In genomic region chr3:71658131-71658530, GRCh38 we compare ENCODE assay signal across 7 cellular contexts.
DNase-seq lines count a peak whose midpoint lies in the region; ATAC-seq and TF ChIP-seq lines count a peak whose summit lies in the region.

No MANE protein-coding gene starts in this region.

- H3K36me3 ChIP-seq in right atrium auricular region: no peaks in the 10 kb centered on the region

- H3K4me1 ChIP-seq in right atrium auricular region: peaks cover 0 to 11% of the 10 kb centered on the region in 2 donors

- no peak for TF ChIP-seq CTCF in right atrium auricular region (IDR thresholded peaks at IDR 0.05)

- DNase-seq in NCI-H1105 treated with DMSO at 0.1 percent for 48 hours (lab: John Stamatoyannopoulos, UW): peak; percentile 68
- peak; percentile 65 for DNase-seq in amniotic epithelial cell (ENCODE audit: low read depth)
- DNase-seq in right atrium auricular region (ENCODE audit: low spot score): peak; percentile 71
- peak; percentile 19 for DNase-seq in superior temporal gyrus (ENCODE audit: extremely low spot score)
- no peak for DNase-seq in stimulated activated CD4-positive, alpha-beta T cell treated with anti-CD3 and anti-CD28 coated beads, Interleukin-1b, Interleukin-23, amount 100 ng/mL, for 48 hours

- no peak overlapping the region for H3K4me3 ChIP-seq in right atrium auricular region

- H3K9me3 ChIP-seq in right atrium auricular region: no peaks in the 10 kb centered on the region

- no peaks in the 10 kb centered on the region for H3K27me3 ChIP-seq in right atrium auricular region

- ATAC-seq in HG03159 (IDR thresholded peaks at IDR 0.05; ENCODE audit: unreplicated experiment): no peak
- no peak for ATAC-seq in GM21390 (IDR thresholded peaks at IDR 0.05; ENCODE audit: unreplicated experiment)

- peak overlapping the region in 1 of 2 donors; percentile 37 for H3K27ac ChIP-seq in right atrium auricular region
